ENCODE assay signal across 8 cellular contexts in genomic region chr17:80992077-80992947, GRCh38. TPM values are rescaled to one million over a fixed set of nuclear protein-coding genes. Genes with fewer than 3 reads are reported as not detected.
DNase-seq lines count a peak whose midpoint lies in the region; ATAC-seq and TF ChIP-seq lines count a peak whose summit lies in the region.

No MANE protein-coding gene starts in this region.

- no peak overlapping the region for H3K27ac ChIP-seq in CD4-positive, alpha-beta T cell (ENCODE audit: low read depth, low read length)
- H3K27ac ChIP-seq in HCT116 (ENCODE audit: low read depth, low read length) (peak overlapping the region; percentile 88), hepatocyte (peak overlapping the region; percentile 23), skeletal muscle tissue (ENCODE audit: low read depth, low read length) (no peak overlapping the region)

- H3K4me3 Mint-ChIP-seq in CD4-positive, alpha-beta T cell, result peak overlapping the region; percentile 78
- peak overlapping the region; percentile 75 to 82 for H3K4me3 Mint-ChIP-seq in activated T-cell treated with anti-CD3 and anti-CD28 coated beads, Interleukin-2, amount 50 U/mL, for 72 hours

- TF ChIP-seq CTCF in CD4-positive, alpha-beta T cell (IDR thresholded peaks at IDR 0.05), result no peak
- TF ChIP-seq CTCF in HCT116 (IDR thresholded peaks at IDR 0.05 in 2 of 3, conservative IDR thresholded peaks at IDR 0.05 in 1 of 3; ENCODE audit: borderline replicate concordance in 1 of 3, insufficient read depth in 1 of 3, low read depth in 2 of 3, low read length in 2 of 3) (no peak), hepatocyte (IDR thresholded peaks at IDR 0.05; ENCODE audit: poor library complexity) (no peak)

- no peaks in the 10 kb centered on the region for H3K9me3 ChIP-seq in CD4-positive, alpha-beta T cell (ENCODE audit: control insufficient read depth, low read length)
- H3K9me3 ChIP-seq in HCT116 (ENCODE audit: control insufficient read depth in 1 of 2, insufficient read depth in 1 of 2, low read depth in 1 of 2, low read length in 2 of 2), result no peaks in the 10 kb centered on the region
- no peaks in the 10 kb centered on the region for H3K9me3 ChIP-seq in hepatocyte (ENCODE audit: low read depth)
- H3K9me3 ChIP-seq in skeletal muscle tissue (ENCODE audit: control insufficient read depth in 3 of 3, low read length in 3 of 3), result no peaks in the 10 kb centered on the region

- CTCF ChIA-PET in CD4-positive, alpha-beta T cell (lab: Charles Lee), result interaction anchor here (1.5 kb wide), 1 partner anchor 109 kb away, joined by 7 read pairs; no protein-coding TSS in a partner anchor
- CTCF ChIA-PET in HCT116 (lab: Charles Lee), result interaction anchor here (1.3 kb wide), 1 partner anchor 10 kb away, joined by 3 read pairs; no protein-coding TSS in a partner anchor

- RAD21 ChIA-PET in HCT116 (lab: Charles Lee; ENCODE audit: low non-redundant PET in 1 of 2, low total read pairs in 2 of 2, uncharacterized antibody in 2 of 2, unreplicated experiment in 2 of 2), result no interaction called here

- H3K36me3 Mint-ChIP-seq in CD4-positive, alpha-beta T cell (ENCODE audit: low read depth), result peaks cover 20% of the 10 kb centered on the region
- H3K36me3 Mint-ChIP-seq in activated T-cell treated with anti-CD3 and anti-CD28 coated beads, Interleukin-2, amount 50 U/mL, for 72 hours (ENCODE audit: insufficient read depth in 2 of 2), result no peaks in the 10 kb centered on the region

- peaks cover 9% of the 10 kb centered on the region; the same call in 1 of the 2 replicates for H3K79me2 ChIP-seq in HCT116 (ENCODE audit: insufficient read depth, low read length)
- peaks cover 12% of the 10 kb centered on the region for H3K79me2 ChIP-seq in hepatocyte

- TF ChIP-seq POLR2A in HCT116 (IDR thresholded peaks at IDR 0.05; ENCODE audit: borderline replicate concordance, extremely low read depth, insufficient read depth, insufficient read length), result no peak

- POLR2A ChIA-PET in CD4-positive, alpha-beta T cell (lab: Charles Lee), result interaction anchor here (1.0 to 2.4 kb wide), 7 partner anchors 12 to 569 kb away, joined by 3 to 15 read pairs (median 7); partner anchors contain the start of genes BAIAP2, NDUFAF8 and TEPSIN
- POLR2A ChIA-PET in HCT116 (lab: Charles Lee), result interaction anchor here (2.0 kb wide), 1 partner anchor 124 kb away, joined by 4 read pairs; no protein-coding TSS in a partner anchor

- H2AFZ ChIP-seq in HCT116 (ENCODE audit: low read depth, low read length, poor library complexity, severe bottlenecking) (no peak overlapping the region), hepatocyte (peak overlapping the region; percentile 100)

- H3K4me2 ChIP-seq in HCT116 (ENCODE audit: low read length), result peak overlapping the region; percentile 92
- peak overlapping the region; percentile 99 for H3K4me2 ChIP-seq in hepatocyte

- H3K9me2 ChIP-seq in HCT116 (ENCODE audit: insufficient read depth), result no peaks in the 10 kb centered on the region
- no peaks in the 10 kb centered on the region for H3K9me2 ChIP-seq in hepatocyte (replicated peaks; ENCODE audit: insufficient read depth)

- WGBS in hepatocyte (ENCODE audit: low lambda C conversion rate, missing lambda C conversion rate), result 10% methylated on average over 52 of the region's 90 CpGs

- H3K4me1 Mint-ChIP-seq in CD4-positive, alpha-beta T cell (ENCODE audit: low read depth), result peaks cover 21% of the 10 kb centered on the region
- H3K4me1 Mint-ChIP-seq in activated T-cell treated with anti-CD3 and anti-CD28 coated beads, Interleukin-2, amount 50 U/mL, for 72 hours (ENCODE audit: low read depth), result peaks cover 20% of the 10 kb centered on the region

- H3K36me3 ChIP-seq in HCT116 (ENCODE audit: control insufficient read depth in 1 of 2, insufficient read depth in 2 of 2, low read length in 2 of 2) (peaks cover 6 to 18% of the 10 kb centered on the region in 2 experiments; a peak in 3 of 4 replicates), hepatocyte (replicated peaks; ENCODE audit: insufficient read depth, low read depth) (no peaks in the 10 kb centered on the region), skeletal muscle tissue (ENCODE audit: control insufficient read depth in 3 of 3, insufficient read depth in 3 of 3, low read length in 3 of 3) (peaks cover 20 to 25% (median 23%) of the 10 kb centered on the region in 3 donors)

- peaks cover 29 to 46% of the 10 kb centered on the region in 2 experiments for H3K4me1 ChIP-seq in HCT116 (ENCODE audit: control insufficient read depth in 1 of 2, insufficient read depth in 2 of 2, low read length in 2 of 2)
- H3K4me1 ChIP-seq in hepatocyte (ENCODE audit: insufficient read depth), result peaks cover 10% of the 10 kb centered on the region
- H3K4me1 ChIP-seq in skeletal muscle tissue (ENCODE audit: control insufficient read depth in 3 of 3, insufficient read depth in 3 of 3, low read length in 3 of 3), result peaks cover 29 to 45% (median 35%) of the 10 kb centered on the region in 3 donors

- DNase-seq in CD4-positive, alpha-beta T cell, result no peak
- DNase-seq in HCT116 (ENCODE audit: low read depth, low spot score), result no peak
- no peak for DNase-seq in activated T-cell treated with anti-CD3 and anti-CD28 coated beads, Interleukin-2, amount 50 U/mL, for 72 hours
- peak; percentile 26 for DNase-seq in hepatocyte (ENCODE audit: low spot score)
- no peak for DNase-seq in KBM-7
- DNase-seq in hypothalamus (lab: John Stamatoyannopoulos, UW), result no peak
- no peak for DNase-seq in NCI-H82 treated with DMSO at 0.1 percent for 48 hours (lab: John Stamatoyannopoulos, UW; ENCODE audit: unreplicated experiment)

- H4K20me1 ChIP-seq in HCT116 (ENCODE audit: insufficient read depth) (no peaks in the 10 kb centered on the region), hepatocyte (ENCODE audit: insufficient read depth, poor library complexity, severe bottlenecking) (no peaks in the 10 kb centered on the region)

- peak overlapping the region; percentile 77 for H3K9ac ChIP-seq in HCT116 (ENCODE audit: low read length)
- peak overlapping the region; percentile 74 to 91 (median 83) for H3K9ac ChIP-seq in skeletal muscle tissue (ENCODE audit: low read depth in 1 of 3, low read length in 3 of 3)

- TF ChIP-seq RAD21 in HCT116 (IDR thresholded peaks at IDR 0.05; ENCODE audit: low read depth), result no peak

- no peaks in the 10 kb centered on the region for H3K9me3 Mint-ChIP-seq in CD4-positive, alpha-beta T cell
- no peaks in the 10 kb centered on the region for H3K9me3 Mint-ChIP-seq in activated T-cell treated with anti-CD3 and anti-CD28 coated beads, Interleukin-2, amount 50 U/mL, for 72 hours

- ATAC-seq in CD4-positive, alpha-beta T cell (ENCODE audit: poor library complexity), result peak; percentile 34
- ATAC-seq in HCT116, result peak; percentile 23
- peak; percentile 39 to 53 for ATAC-seq in activated T-cell treated with anti-CD3 and anti-CD28 coated beads, Interleukin-2, amount 50 U/mL, for 72 hours (replicated peaks in 1 of 2)

- H3K4me3 ChIP-seq in HCT116 (replicated peaks in 1 of 2; ENCODE audit: low read depth in 1 of 2, low read length in 2 of 2) (peak overlapping the region; percentile 80 to 92), hepatocyte (peak overlapping the region; percentile 100), skeletal muscle tissue (ENCODE audit: low read length in 3 of 3) (peak overlapping the region; percentile 72 to 93 (median 81))

- in situ Hi-C loops in KBM-7 (cut with MboI; ENCODE audit: low pct_unique_long_range_greater_than_20kb, low sequenced_read_pairs), result no loop called here

- intact Hi-C loops in CD4-positive, alpha-beta T cell (cut with DNase I, micrococcal nuclease), result loop anchor here in 1 of 2 experiments (5.0 to 10.0 kb wide), 3 partner anchors 245 to 560 kb away; partner anchors contain the start of genes FAAP100, NDUFAF8 and TEPSIN
- intact Hi-C loops in HCT116 (cut with micrococcal nuclease), result no loop called here

- H3K27me3 ChIP-seq in CD4-positive, alpha-beta T cell (ENCODE audit: control insufficient read depth, insufficient read depth, low read length), result no peaks in the 10 kb centered on the region
- H3K27me3 ChIP-seq in HCT116 (ENCODE audit: insufficient read depth, low read length) (no peaks in the 10 kb centered on the region), hepatocyte (no peaks in the 10 kb centered on the region), skeletal muscle tissue (ENCODE audit: control insufficient read depth in 3 of 3, insufficient read depth in 3 of 3, low read length in 3 of 3) (no peaks in the 10 kb centered on the region)

- peaks cover 4% of the 10 kb centered on the region for H3K27me3 Mint-ChIP-seq in CD4-positive, alpha-beta T cell
- H3K27me3 Mint-ChIP-seq in activated T-cell treated with anti-CD3 and anti-CD28 coated beads, Interleukin-2, amount 50 U/mL, for 72 hours (ENCODE audit: low read depth), result no peaks in the 10 kb centered on the region

- no TSS peak for BruUV-seq in HCT116 (replicated peaks; lab: Mats Ljungman, UMichigan)

- peak overlapping the region; percentile 75 for H3K27ac Mint-ChIP-seq in CD4-positive, alpha-beta T cell
- H3K27ac Mint-ChIP-seq in activated T-cell treated with anti-CD3 and anti-CD28 coated beads, Interleukin-2, amount 50 U/mL, for 72 hours, result peak overlapping the region; percentile 60

TF ChIP-seq in HCT116, 20 proteins besides CTCF, POLR2A, EP300 and RAD21 (continues in another document):
- no peak for TF ChIP-seq SRF (IDR thresholded peaks at IDR 0.05; ENCODE audit: low read depth)
- no peak for TF ChIP-seq ZNF274 (IDR thresholded peaks at IDR 0.05; ENCODE audit: low read depth, low read length)
- TF ChIP-seq EGR1 (IDR thresholded peaks at IDR 0.05; ENCODE audit: low read depth), result no peak
- TF ChIP-seq, protein P1, sequence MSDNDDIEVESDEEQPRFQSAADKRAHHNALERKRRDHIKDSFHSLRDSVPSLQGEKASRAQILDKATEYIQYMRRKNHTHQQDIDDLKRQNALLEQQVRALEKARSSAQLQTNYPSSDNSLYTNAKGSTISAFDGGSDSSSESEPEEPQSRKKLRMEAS (IDR thresholded peaks at IDR 0.05), result no peak

RNA-seq across cellular contexts. Expression of gene CHMP6, which starts 0.7 kb away (rescaled TPM):
- total RNA-seq in CD4-positive, alpha-beta T cell, result 10 to 100 TPM; 11.5 to 13.3 TPM
- total RNA-seq in HCT116 (2021; ENCODE audit: unreplicated experiment) (22.0 TPM), hepatocyte (16.9 and 27.8 TPM in 2 replicates), skeletal muscle tissue (12.5 TPM)
- polyA plus RNA-seq in HCT116 (2012), result 14.7 and 15.2 TPM in 2 replicates
- 10 to 100 TPM; 11.2 to 12.2 TPM for total RNA-seq in activated T-cell treated with anti-CD3 and anti-CD28 coated beads, Interleukin-2, amount 50 U/mL, for 72 hours
- 30.8 and 38.3 TPM in 2 replicates for polyA plus RNA-seq in hepatocyte

RNA-seq across cellular contexts. Expression of gene BAIAP2, which starts 42.6 kb away (rescaled TPM):
- total RNA-seq in CD4-positive, alpha-beta T cell, result 1 to 10 TPM; 4.2 to 4.9 TPM
- total RNA-seq in HCT116 (2021; ENCODE audit: unreplicated experiment), result 105 TPM
- polyA plus RNA-seq in HCT116 (2012), result 93.4 and 95.1 TPM in 2 replicates
- 1 to 10 TPM; 8.7 TPM for total RNA-seq in activated T-cell treated with anti-CD3 and anti-CD28 coated beads, Interleukin-2, amount 50 U/mL, for 72 hours
- total RNA-seq in hepatocyte, result 15.8 and 27.1 TPM in 2 replicates
- 49.7 and 60.0 TPM in 2 replicates for polyA plus RNA-seq in hepatocyte
- total RNA-seq in skeletal muscle tissue, result 7.3 TPM

Comparison
In these comparisons a context has a peak if more than half of its experiments do, and no peak if none do; other contexts are left out.
1. H3K27ac ChIP-seq: peak in HCT116 (single experiment) and hepatocyte (single experiment); none in CD4-positive, alpha-beta T cell (single experiment) and skeletal muscle tissue (single experiment).
2. Peak in every context shown above with its lines, with median percentiles within 50 percentile points of each other: ATAC-seq and H3K4me3 ChIP-seq.